In the genomic region with DNA sequence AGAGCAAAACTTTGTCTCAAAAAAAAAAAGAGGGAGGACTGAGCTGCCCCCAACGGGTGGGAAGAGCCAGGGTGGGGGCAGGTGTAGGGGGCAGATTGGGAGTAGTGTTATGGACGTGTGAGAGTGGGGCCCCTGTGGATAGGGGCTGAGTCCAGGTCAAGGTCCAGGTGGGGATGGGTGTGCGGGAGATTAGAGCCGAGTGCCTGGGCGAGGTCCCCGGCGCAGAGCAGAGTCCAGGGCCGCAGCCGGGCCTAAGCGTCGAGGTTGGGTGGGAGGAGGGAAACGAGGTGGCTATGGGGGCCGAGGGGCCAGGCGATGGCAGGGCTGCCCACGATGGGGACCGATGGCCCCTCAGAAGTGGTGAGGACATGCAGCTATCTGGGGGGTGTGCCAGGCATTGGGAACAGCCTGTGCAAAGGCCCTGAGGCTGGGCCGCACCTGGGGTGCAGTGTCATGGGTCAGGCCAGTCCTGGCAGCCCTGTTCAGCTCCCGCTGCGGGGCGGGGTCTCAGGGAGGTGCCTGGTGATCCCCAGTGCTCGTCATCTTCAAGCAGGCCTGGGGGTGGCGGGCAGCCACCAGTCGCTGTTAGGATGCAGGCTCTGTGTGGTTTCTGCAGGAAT, we compare ENCODE assay signal across 1 cellular context.
TF ChIP-seq lines count a peak whose summit lies in the region.

No MANE protein-coding gene starts in this region.

TF ChIP-seq in HepG2, 621 proteins besides CTCF, POLR2A, EP300 and RAD21 (continued from another document):
- TF ChIP-seq, protein P1, sequence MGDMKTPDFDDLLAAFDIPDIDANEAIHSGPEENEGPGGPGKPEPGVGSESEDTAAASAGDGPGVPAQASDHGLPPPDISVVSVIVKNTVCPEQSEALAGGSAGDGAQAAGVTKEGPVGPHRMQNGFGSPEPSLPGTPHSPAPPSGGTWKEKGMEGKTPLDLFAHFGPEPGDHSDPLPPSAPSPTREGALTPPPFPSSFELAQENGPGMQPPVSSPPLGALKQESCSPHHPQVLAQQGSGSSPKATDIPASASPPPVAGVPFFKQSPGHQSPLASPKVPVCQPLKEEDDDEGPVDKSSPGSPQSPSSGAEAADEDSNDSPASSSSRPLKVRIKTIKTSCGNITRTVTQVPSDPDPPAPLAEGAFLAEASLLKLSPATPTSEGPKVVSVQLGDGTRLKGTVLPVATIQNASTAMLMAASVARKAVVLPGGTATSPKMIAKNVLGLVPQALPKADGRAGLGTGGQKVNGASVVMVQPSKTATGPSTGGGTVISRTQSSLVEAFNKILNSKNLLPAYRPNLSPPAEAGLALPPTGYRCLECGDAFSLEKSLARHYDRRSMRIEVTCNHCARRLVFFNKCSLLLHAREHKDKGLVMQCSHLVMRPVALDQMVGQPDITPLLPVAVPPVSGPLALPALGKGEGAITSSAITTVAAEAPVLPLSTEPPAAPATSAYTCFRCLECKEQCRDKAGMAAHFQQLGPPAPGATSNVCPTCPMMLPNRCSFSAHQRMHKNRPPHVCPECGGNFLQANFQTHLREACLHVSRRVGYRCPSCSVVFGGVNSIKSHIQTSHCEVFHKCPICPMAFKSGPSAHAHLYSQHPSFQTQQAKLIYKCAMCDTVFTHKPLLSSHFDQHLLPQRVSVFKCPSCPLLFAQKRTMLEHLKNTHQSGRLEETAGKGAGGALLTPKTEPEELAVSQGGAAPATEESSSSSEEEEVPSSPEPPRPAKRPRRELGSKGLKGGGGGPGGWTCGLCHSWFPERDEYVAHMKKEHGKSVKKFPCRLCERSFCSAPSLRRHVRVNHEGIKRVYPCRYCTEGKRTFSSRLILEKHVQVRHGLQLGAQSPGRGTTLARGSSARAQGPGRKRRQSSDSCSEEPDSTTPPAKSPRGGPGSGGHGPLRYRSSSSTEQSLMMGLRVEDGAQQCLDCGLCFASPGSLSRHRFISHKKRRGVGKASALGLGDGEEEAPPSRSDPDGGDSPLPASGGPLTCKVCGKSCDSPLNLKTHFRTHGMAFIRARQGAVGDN (CRISPR knock-in tag; IDR thresholded peaks at IDR 0.05): peak; percentile 97
- TF ChIP-seq, protein P2, sequence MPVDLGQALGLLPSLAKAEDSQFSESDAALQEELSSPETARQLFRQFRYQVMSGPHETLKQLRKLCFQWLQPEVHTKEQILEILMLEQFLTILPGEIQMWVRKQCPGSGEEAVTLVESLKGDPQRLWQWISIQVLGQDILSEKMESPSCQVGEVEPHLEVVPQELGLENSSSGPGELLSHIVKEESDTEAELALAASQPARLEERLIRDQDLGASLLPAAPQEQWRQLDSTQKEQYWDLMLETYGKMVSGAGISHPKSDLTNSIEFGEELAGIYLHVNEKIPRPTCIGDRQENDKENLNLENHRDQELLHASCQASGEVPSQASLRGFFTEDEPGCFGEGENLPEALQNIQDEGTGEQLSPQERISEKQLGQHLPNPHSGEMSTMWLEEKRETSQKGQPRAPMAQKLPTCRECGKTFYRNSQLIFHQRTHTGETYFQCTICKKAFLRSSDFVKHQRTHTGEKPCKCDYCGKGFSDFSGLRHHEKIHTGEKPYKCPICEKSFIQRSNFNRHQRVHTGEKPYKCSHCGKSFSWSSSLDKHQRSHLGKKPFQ (CRISPR knock-in tag; IDR thresholded peaks at IDR 0.05; ENCODE audit: insufficient replicate concordance): peak; percentile 82
- TF ChIP-seq, protein P3, sequence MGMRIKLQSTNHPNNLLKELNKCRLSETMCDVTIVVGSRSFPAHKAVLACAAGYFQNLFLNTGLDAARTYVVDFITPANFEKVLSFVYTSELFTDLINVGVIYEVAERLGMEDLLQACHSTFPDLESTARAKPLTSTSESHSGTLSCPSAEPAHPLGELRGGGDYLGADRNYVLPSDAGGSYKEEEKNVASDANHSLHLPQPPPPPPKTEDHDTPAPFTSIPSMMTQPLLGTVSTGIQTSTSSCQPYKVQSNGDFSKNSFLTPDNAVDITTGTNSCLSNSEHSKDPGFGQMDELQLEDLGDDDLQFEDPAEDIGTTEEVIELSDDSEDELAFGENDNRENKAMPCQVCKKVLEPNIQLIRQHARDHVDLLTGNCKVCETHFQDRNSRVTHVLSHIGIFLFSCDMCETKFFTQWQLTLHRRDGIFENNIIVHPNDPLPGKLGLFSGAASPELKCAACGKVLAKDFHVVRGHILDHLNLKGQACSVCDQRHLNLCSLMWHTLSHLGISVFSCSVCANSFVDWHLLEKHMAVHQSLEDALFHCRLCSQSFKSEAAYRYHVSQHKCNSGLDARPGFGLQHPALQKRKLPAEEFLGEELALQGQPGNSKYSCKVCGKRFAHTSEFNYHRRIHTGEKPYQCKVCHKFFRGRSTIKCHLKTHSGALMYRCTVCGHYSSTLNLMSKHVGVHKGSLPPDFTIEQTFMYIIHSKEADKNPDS (CRISPR knock-in tag; IDR thresholded peaks at IDR 0.05): peak; percentile 89; the same call in 1 of the 2 replicates
- peak; percentile 48; the same call in 1 of the 2 replicates for TF ChIP-seq ZNF274 (CRISPR knock-in tag; IDR thresholded peaks at IDR 0.05)
- TF ChIP-seq RAD51 (IDR thresholded peaks at IDR 0.05; ENCODE audit: borderline replicate concordance): no peak
- peak; percentile 36; the same call in 1 of the 2 replicates for TF ChIP-seq MXD4 (CRISPR knock-in tag; IDR thresholded peaks at IDR 0.05)
- TF ChIP-seq HNRNPK (IDR thresholded peaks at IDR 0.05; ENCODE audit: low read depth, low read length, poor library complexity, severe bottlenecking): peak; percentile 45
- TF ChIP-seq ATF7 (IDR thresholded peaks at IDR 0.05): no peak
- no peak for TF ChIP-seq ATF7 (CRISPR knock-in tag; IDR thresholded peaks at IDR 0.05)
- peak; percentile 94 for TF ChIP-seq GATAD2A (CRISPR knock-in tag; IDR thresholded peaks at IDR 0.05)
- no peak for TF ChIP-seq SSRP1 (CRISPR knock-in tag; IDR thresholded peaks at IDR 0.05)
- TF ChIP-seq ZC3H4 (CRISPR knock-in tag; IDR thresholded peaks at IDR 0.05; ENCODE audit: borderline replicate concordance): 0 out of 2 replicates have a peak, but pooled peaks have one; percentile 11
- TF ChIP-seq, protein P4, sequence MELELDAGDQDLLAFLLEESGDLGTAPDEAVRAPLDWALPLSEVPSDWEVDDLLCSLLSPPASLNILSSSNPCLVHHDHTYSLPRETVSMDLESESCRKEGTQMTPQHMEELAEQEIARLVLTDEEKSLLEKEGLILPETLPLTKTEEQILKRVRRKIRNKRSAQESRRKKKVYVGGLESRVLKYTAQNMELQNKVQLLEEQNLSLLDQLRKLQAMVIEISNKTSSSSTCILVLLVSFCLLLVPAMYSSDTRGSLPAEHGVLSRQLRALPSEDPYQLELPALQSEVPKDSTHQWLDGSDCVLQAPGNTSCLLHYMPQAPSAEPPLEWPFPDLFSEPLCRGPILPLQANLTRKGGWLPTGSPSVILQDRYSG (CRISPR knock-in tag; IDR thresholded peaks at IDR 0.05): no peak
- TF ChIP-seq ZNF781 (CRISPR knock-in tag; IDR thresholded peaks at IDR 0.05; ENCODE audit: borderline replicate concordance, not compliant biosample characterization): peak; percentile 43
- TF ChIP-seq HOXA3 (CRISPR knock-in tag; IDR thresholded peaks at IDR 0.05): peak; percentile 96
- TF ChIP-seq, protein P5, sequence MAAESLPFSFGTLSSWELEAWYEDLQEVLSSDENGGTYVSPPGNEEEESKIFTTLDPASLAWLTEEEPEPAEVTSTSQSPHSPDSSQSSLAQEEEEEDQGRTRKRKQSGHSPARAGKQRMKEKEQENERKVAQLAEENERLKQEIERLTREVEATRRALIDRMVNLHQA (CRISPR knock-in tag; IDR thresholded peaks at IDR 0.05): no peak
- TF ChIP-seq ZNF75D (CRISPR knock-in tag; IDR thresholded peaks at IDR 0.05; ENCODE audit: borderline replicate concordance): no peak
- TF ChIP-seq ELF4 (CRISPR knock-in tag; IDR thresholded peaks at IDR 0.05; ENCODE audit: borderline replicate concordance): no peak
- TF ChIP-seq ZNF337 (CRISPR knock-in tag; IDR thresholded peaks at IDR 0.05; ENCODE audit: borderline replicate concordance, low read depth): no peak
- peak; percentile 67; the same call in 1 of the 2 replicates for TF ChIP-seq BHLHE40 (IDR thresholded peaks at IDR 0.05; ENCODE audit: low read length)
- TF ChIP-seq YEATS4 (CRISPR knock-in tag; IDR thresholded peaks at IDR 0.05; ENCODE audit: borderline replicate concordance): peak; percentile 79
- TF ChIP-seq, protein P6, sequence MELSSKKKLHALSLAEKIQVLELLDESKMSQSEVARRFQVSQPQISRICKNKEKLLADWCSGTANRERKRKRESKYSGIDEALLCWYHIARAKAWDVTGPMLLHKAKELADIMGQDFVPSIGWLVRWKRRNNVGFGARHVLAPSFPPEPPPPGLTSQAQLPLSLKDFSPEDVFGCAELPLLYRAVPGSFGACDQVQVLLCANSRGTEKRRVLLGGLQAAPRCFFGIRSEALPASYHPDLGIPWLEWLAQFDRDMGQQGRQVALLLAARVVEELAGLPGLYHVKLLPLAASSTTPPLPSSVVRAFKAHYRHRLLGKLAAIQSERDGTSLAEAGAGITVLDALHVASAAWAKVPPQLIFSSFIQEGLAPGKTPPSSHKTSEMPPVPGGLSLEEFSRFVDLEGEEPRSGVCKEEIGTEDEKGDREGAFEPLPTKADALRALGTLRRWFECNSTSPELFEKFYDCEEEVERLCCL (CRISPR knock-in tag; IDR thresholded peaks at IDR 0.05; ENCODE audit: borderline replicate concordance): no peak
- TF ChIP-seq NKX3-1 (CRISPR knock-in tag; IDR thresholded peaks at IDR 0.05): no peak
- TF ChIP-seq ZNF768 (CRISPR knock-in tag; IDR thresholded peaks at IDR 0.05): peak; percentile 54; the same call in 1 of the 2 replicates
- TF ChIP-seq, protein P7, sequence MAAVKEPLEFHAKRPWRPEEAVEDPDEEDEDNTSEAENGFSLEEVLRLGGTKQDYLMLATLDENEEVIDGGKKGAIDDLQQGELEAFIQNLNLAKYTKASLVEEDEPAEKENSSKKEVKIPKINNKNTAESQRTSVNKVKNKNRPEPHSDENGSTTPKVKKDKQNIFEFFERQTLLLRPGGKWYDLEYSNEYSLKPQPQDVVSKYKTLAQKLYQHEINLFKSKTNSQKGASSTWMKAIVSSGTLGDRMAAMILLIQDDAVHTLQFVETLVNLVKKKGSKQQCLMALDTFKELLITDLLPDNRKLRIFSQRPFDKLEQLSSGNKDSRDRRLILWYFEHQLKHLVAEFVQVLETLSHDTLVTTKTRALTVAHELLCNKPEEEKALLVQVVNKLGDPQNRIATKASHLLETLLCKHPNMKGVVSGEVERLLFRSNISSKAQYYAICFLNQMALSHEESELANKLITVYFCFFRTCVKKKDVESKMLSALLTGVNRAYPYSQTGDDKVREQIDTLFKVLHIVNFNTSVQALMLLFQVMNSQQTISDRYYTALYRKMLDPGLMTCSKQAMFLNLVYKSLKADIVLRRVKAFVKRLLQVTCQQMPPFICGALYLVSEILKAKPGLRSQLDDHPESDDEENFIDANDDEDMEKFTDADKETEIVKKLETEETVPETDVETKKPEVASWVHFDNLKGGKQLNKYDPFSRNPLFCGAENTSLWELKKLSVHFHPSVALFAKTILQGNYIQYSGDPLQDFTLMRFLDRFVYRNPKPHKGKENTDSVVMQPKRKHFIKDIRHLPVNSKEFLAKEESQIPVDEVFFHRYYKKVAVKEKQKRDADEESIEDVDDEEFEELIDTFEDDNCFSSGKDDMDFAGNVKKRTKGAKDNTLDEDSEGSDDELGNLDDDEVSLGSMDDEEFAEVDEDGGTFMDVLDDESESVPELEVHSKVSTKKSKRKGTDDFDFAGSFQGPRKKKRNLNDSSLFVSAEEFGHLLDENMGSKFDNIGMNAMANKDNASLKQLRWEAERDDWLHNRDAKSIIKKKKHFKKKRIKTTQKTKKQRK (IDR thresholded peaks at IDR 0.05; ENCODE audit: low read length): no peak
- TF ChIP-seq ZBTB7A (CRISPR knock-in tag; IDR thresholded peaks at IDR 0.05): peak; percentile 96
- TF ChIP-seq ZNF556 (CRISPR knock-in tag; IDR thresholded peaks at IDR 0.05; ENCODE audit: borderline replicate concordance): peak; percentile 54; the same call in 1 of the 2 replicates
- peak; percentile 79 to 90 for TF ChIP-seq NR2F1 (CRISPR knock-in tag; IDR thresholded peaks at IDR 0.05)
- no peak; the same call in 1 of the 2 replicates for TF ChIP-seq ZNF136 (CRISPR knock-in tag; IDR thresholded peaks at IDR 0.05; ENCODE audit: low read depth)
- TF ChIP-seq NFE2L2 (IDR thresholded peaks at IDR 0.05; ENCODE audit: low read length): no peak
- TF ChIP-seq ZNF383 (CRISPR knock-in tag; IDR thresholded peaks at IDR 0.05; ENCODE audit: borderline replicate concordance): no peak
- TF ChIP-seq GPN1 (CRISPR knock-in tag; IDR thresholded peaks at IDR 0.05; ENCODE audit: borderline replicate concordance): no peak
- peak; percentile 33; the same call in 1 of the 2 replicates for TF ChIP-seq FOXK2 (IDR thresholded peaks at IDR 0.05)
- TF ChIP-seq ONECUT2 (CRISPR knock-in tag; IDR thresholded peaks at IDR 0.05): no peak
- TF ChIP-seq ARNT2 (CRISPR knock-in tag; IDR thresholded peaks at IDR 0.05; ENCODE audit: low read depth): peak; percentile 70
- TF ChIP-seq, protein P8, sequence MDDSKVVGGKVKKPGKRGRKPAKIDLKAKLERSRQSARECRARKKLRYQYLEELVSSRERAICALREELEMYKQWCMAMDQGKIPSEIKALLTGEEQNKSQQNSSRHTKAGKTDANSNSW (CRISPR knock-in tag; IDR thresholded peaks at IDR 0.05; ENCODE audit: borderline replicate concordance): no peak
- TF ChIP-seq ZNF260 (CRISPR knock-in tag; IDR thresholded peaks at IDR 0.05; ENCODE audit: borderline replicate concordance, low read depth): no peak
- no peak for TF ChIP-seq ZNF549 (CRISPR knock-in tag; IDR thresholded peaks at IDR 0.05)
